Comparison of ENCODE assay signal across 8 cellular contexts in genomic region chr19:34145741-34146202, GRCh38. TPM values are rescaled to one million over a fixed set of nuclear protein-coding genes. Genes with fewer than 3 reads are reported as not detected.
DNase-seq lines count a peak whose midpoint lies in the region; ATAC-seq, FAIRE-seq and TF ChIP-seq lines count a peak whose summit lies in the region.

No MANE protein-coding gene starts in this region.

- H3K4ac ChIP-seq in neuronal stem cell (ENCODE audit: low read length): no peak overlapping the region

- H2BK120ac ChIP-seq in neuronal stem cell (ENCODE audit: low read depth, low read length): no peak overlapping the region

- peak; percentile 78 for ATAC-seq in CD4-positive, alpha-beta T cell (ENCODE audit: poor library complexity)
- no peak for ATAC-seq in GM21723 (IDR thresholded peaks at IDR 0.05; ENCODE audit: unreplicated experiment)

- no peak overlapping the region for H2BK12ac ChIP-seq in neuronal stem cell (ENCODE audit: low read length)

- no peak overlapping the region for H3K4me2 ChIP-seq in OCI-LY3 (ENCODE audit: low read length)
- H3K4me2 ChIP-seq in neuronal stem cell (ENCODE audit: insufficient read depth, low read length, poor library complexity, severe bottlenecking): no peak overlapping the region

- no peak overlapping the region for H3K27ac ChIP-seq in CD4-positive, alpha-beta T cell (ENCODE audit: low read depth, low read length)
- H3K27ac ChIP-seq in OCI-LY3 (ENCODE audit: low read length) (no peak overlapping the region), neuronal stem cell (replicated peaks; ENCODE audit: low read length) (no peak overlapping the region)

- H3K36me3 Mint-ChIP-seq in CD4-positive, alpha-beta T cell (ENCODE audit: low read depth): no peaks in the 10 kb centered on the region

- H3K27me3 ChIP-seq in CD4-positive, alpha-beta T cell (ENCODE audit: control insufficient read depth, insufficient read depth, low read length): no peaks in the 10 kb centered on the region
- H3K27me3 ChIP-seq in OCI-LY3 (ENCODE audit: low read depth, low read length) (no peaks in the 10 kb centered on the region), neuronal stem cell (ENCODE audit: control insufficient read depth in 3 of 3, insufficient read depth in 3 of 3, low read depth in 1 of 3, low read length in 3 of 3) (peaks cover 0 to 6% (median 0%) of the 10 kb centered on the region in 3 experiments)

- FAIRE-seq in urothelium cell line (lab: Jason Lieb, UNC): no peak

- H2AK5ac ChIP-seq in neuronal stem cell (ENCODE audit: low read depth, low read length): no peak overlapping the region

- no peak overlapping the region for H2AFZ ChIP-seq in OCI-LY3 (ENCODE audit: low read depth, low read length)
- peak overlapping the region; percentile 34 for H2AFZ ChIP-seq in neuronal stem cell (ENCODE audit: low read length)

- TF ChIP-seq CTCF in CD4-positive, alpha-beta T cell (IDR thresholded peaks at IDR 0.05): peak; percentile 91
- peak; percentile 90 for TF ChIP-seq CTCF in OCI-LY3 (IDR thresholded peaks at IDR 0.05; ENCODE audit: low read depth, low read length)

- H3K14ac ChIP-seq in neuronal stem cell (ENCODE audit: low read length): no peak overlapping the region

- WGBS in neuronal stem cell (ENCODE audit: extremely low coverage in 2 of 2, insufficient read length in 2 of 2, insufficient replicate concordance in 1 of 2), 2 donors: no CpG with 5 or more reads among the region's 7 CpGs

- intact Hi-C loops in CD4-positive, alpha-beta T cell (cut with DNase I, micrococcal nuclease): loop anchor here (1.0 to 5.0 kb wide), 5 partner anchors 23 to 367 kb away; partner anchors contain the start of gene KCTD15 (in 1 of the 2)

- no peaks in the 10 kb centered on the region for H3K4me1 ChIP-seq in OCI-LY3 (ENCODE audit: low read length)
- no peaks in the 10 kb centered on the region for H3K4me1 ChIP-seq in neuronal stem cell (ENCODE audit: control insufficient read depth in 2 of 2, insufficient read depth in 1 of 2, low read depth in 1 of 2, low read length in 2 of 2)

- no peaks in the 10 kb centered on the region for H3K9me3 Mint-ChIP-seq in CD4-positive, alpha-beta T cell

- DNase-seq in CD4-positive, alpha-beta T cell: peak; percentile 23 to 48 (median 38)
- DNase-seq in HEK293T (ENCODE audit: extremely low spot score) (peak; percentile 72), activated T-cell treated with anti-CD3 and anti-CD28 coated beads for 4 hours (peak; percentile 44), fibroblast of gingiva (ENCODE audit: low read depth) (peak; percentile 32), neuronal stem cell (ENCODE audit: low spot score) (peak; percentile 71), urothelium cell line (ENCODE audit: low spot score) (peak; percentile 64)

- no peak overlapping the region for H3K9ac ChIP-seq in OCI-LY3 (ENCODE audit: low read length)
- H3K9ac ChIP-seq in neuronal stem cell (ENCODE audit: low read depth, low read length, poor library complexity): no peak overlapping the region

- H3K36me3 ChIP-seq in OCI-LY3 (replicated peaks; ENCODE audit: low read depth, low read length) (no peaks in the 10 kb centered on the region), neuronal stem cell (replicated peaks in 1 of 2; ENCODE audit: control insufficient read depth in 2 of 2, insufficient read depth in 2 of 2, low read length in 2 of 2) (no peaks in the 10 kb centered on the region)

- no peak overlapping the region for H2BK5ac ChIP-seq in neuronal stem cell (ENCODE audit: low read length)

- POLR2A ChIA-PET in CD4-positive, alpha-beta T cell (lab: Charles Lee): no interaction called here
- POLR2A ChIA-PET in HEK293T (lab: Yijun Ruan, JAX): interaction anchor here (1.4 kb wide), 1 partner anchor 12 kb away, joined by 3 read pairs; no protein-coding TSS in a partner anchor

- no peak overlapping the region for H3K23ac ChIP-seq in neuronal stem cell (ENCODE audit: low read depth, low read length, poor library complexity)

- H3K27me3 Mint-ChIP-seq in CD4-positive, alpha-beta T cell: no peaks in the 10 kb centered on the region

- no peaks in the 10 kb centered on the region for H3K9me3 ChIP-seq in CD4-positive, alpha-beta T cell (ENCODE audit: control insufficient read depth, low read length)
- no peaks in the 10 kb centered on the region for H3K9me3 ChIP-seq in OCI-LY3 (ENCODE audit: insufficient read depth, low read length)
- H3K9me3 ChIP-seq in neuronal stem cell (replicated peaks in 1 of 2; ENCODE audit: control insufficient read depth in 2 of 2, insufficient read depth in 1 of 2, low read depth in 1 of 2, low read length in 2 of 2): peaks cover 0 to 7% of the 10 kb centered on the region in 2 donors

- peak overlapping the region; percentile 79 for H2BK15ac ChIP-seq in neuronal stem cell (ENCODE audit: low read length)

- H4K20me1 ChIP-seq in OCI-LY3 (ENCODE audit: insufficient read depth, low read length): no peaks in the 10 kb centered on the region

- H4K91ac ChIP-seq in neuronal stem cell (ENCODE audit: low read depth, low read length, poor library complexity): no peak overlapping the region

- no peak overlapping the region for H3K18ac ChIP-seq in neuronal stem cell (ENCODE audit: low read length)

- no peaks in the 10 kb centered on the region for H3K79me2 ChIP-seq in OCI-LY3 (ENCODE audit: low read length)

- H3K4me1 Mint-ChIP-seq in CD4-positive, alpha-beta T cell (ENCODE audit: low read depth): no peaks in the 10 kb centered on the region

- H3K4me3 ChIP-seq in OCI-LY3 (ENCODE audit: low read length) (no peak overlapping the region), neuronal stem cell (ENCODE audit: low read length in 2 of 2) (no peak overlapping the region)

- H3K4me3 Mint-ChIP-seq in CD4-positive, alpha-beta T cell: no peak overlapping the region

- CTCF ChIA-PET in CD4-positive, alpha-beta T cell (lab: Charles Lee): interaction anchor here (0.6 to 3.1 kb wide), 9 partner anchors 9 to 368 kb away, joined by 3 to 10 read pairs (median 3); no protein-coding TSS in a partner anchor
- CTCF ChIA-PET in HEK293T (lab: Yijun Ruan, JAX): interaction anchor here (0.5 to 1.4 kb wide), 8 partner anchors 8 to 730 kb away, joined by 3 to 10 read pairs (median 4); no protein-coding TSS in a partner anchor

- H3K79me1 ChIP-seq in neuronal stem cell (ENCODE audit: low read depth, low read length): no peaks in the 10 kb centered on the region

- H3K27ac Mint-ChIP-seq in CD4-positive, alpha-beta T cell: no peak overlapping the region

- H4K8ac ChIP-seq in neuronal stem cell (ENCODE audit: low read depth, low read length): no peak overlapping the region

TF ChIP-seq in HEK293T, 16 proteins besides CTCF, POLR2A, EP300 and RAD21:
- TF ChIP-seq PKNOX1 (IDR thresholded peaks at IDR 0.05) (peak; percentile 85), SUZ12 (IDR thresholded peaks at IDR 0.05) (no peak), TARDBP (IDR thresholded peaks at IDR 0.05) (no peak), BHLHE40 (IDR thresholded peaks at IDR 0.05; ENCODE audit: borderline replicate concordance) (no peak), SP1 (IDR thresholded peaks at IDR 0.05) (no peak), ZNF384 (IDR thresholded peaks at IDR 0.05) (no peak), FOXM1 (IDR thresholded peaks at IDR 0.05; ENCODE audit: borderline replicate concordance) (no peak)

RNA-seq across cellular contexts. Expression of gene LSM14A, which starts 26.5 kb away (rescaled TPM):
- 100 to 1,000 TPM; 210 to 217 TPM for total RNA-seq in CD4-positive, alpha-beta T cell
- polyA plus RNA-seq in neuronal stem cell (2013, experiment 1 of 2): 125 TPM
- 127 TPM for polyA plus RNA-seq in neuronal stem cell (2013, experiment 2 of 2)
